20 cellular contexts compared by ENCODE assay signal in genomic region chr15:87201986-87202385, GRCh38.
"Had no signal": no experiment of that assay in that cellular context is flagged by ENCODE, and none has a peak within 500 bp of the region (broad histone marks: within the 10 kb centered on the region; RNA-seq: fewer than 3 reads in every experiment).

No MANE protein-coding gene starts in this region.

- H3K9me3 ChIP-seq: esophagus squamous epithelium, gastrocnemius medialis, heart right ventricle, lower lobe of right lung had no signal

- H3K27ac ChIP-seq: coronary artery, dorsolateral prefrontal cortex, esophagus squamous epithelium, gastrocnemius medialis, heart right ventricle, left lung, lower lobe of right lung had no signal

- H3K4me3 ChIP-seq: coronary artery, dorsolateral prefrontal cortex, esophagus squamous epithelium, gastrocnemius medialis, heart right ventricle, left lung, lower lobe of right lung had no signal

- ATAC-seq: gastrocnemius medialis; heart right ventricle; left cardiac atrium; left lung; left ventricle myocardium superior; lower lobe of right lung; naive thymus-derived CD4-positive, alpha-beta T cell had no signal

- DNase-seq: dermis blood vessel endothelial cell; dorsolateral prefrontal cortex; effector CD4-positive, alpha-beta T cell; effector memory CD4-positive, alpha-beta T cell; esophagus squamous epithelium; foreskin fibroblast; foreskin melanocyte; gastrocnemius medialis; glutamatergic neuron; head of caudate nucleus; heart right ventricle; hippocampal formation; left cardiac atrium; left ventricle myocardium superior; lower lobe of right lung; mesendoderm; midbrain; naive thymus-derived CD4-positive, alpha-beta T cell had no signal

- H3K36me3 ChIP-seq: esophagus squamous epithelium, gastrocnemius medialis, heart right ventricle, left lung, lower lobe of right lung had no signal

- H3K27me3 ChIP-seq: gastrocnemius medialis, left lung had no signal

- H3K4me1 ChIP-seq: esophagus squamous epithelium, gastrocnemius medialis, heart right ventricle, left lung, lower lobe of right lung had no signal
